ENCODE assay signal across 1 cellular context in genomic region chrX:108223606-108224005, GRCh38.
TF ChIP-seq lines count a peak whose summit lies in the region.

No MANE protein-coding gene starts in this region.

TF ChIP-seq in IMR-90, 13 proteins besides CTCF, POLR2A, EP300 and RAD21:
- TF ChIP-seq MAFK (IDR thresholded peaks at IDR 0.05; ENCODE audit: low read depth, low read length) = no peak
